ENCODE assay signal across 12 cellular contexts in the genomic region with DNA sequence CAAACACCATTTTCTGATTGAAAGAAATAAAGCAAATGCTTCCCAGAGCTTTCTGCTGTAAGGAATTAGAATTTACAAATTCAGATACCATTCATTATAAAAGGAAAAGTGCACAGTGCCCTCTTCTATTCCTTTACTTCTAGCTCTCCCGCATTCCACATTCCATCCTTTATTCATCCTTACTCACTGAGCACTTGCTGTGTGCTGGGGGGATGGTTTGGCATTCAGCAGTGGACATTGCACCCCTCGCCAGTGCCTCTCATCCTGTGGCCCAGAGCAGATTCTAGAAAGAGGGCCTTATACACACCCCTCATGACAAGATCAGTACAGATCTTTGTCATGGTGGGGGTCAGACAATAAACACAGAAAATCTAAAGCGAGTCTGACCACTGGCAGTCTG.
DNase-seq lines count a peak whose midpoint lies in the region; ATAC-seq and TF ChIP-seq lines count a peak whose summit lies in the region.
"Had no signal": no experiment of that assay in that cellular context is flagged by ENCODE, and none has a peak within 500 bp of the region (broad histone marks: within the 10 kb centered on the region; RNA-seq: fewer than 3 reads in every experiment).

No MANE protein-coding gene starts in this region.

- CTCF ChIA-PET in WTC11 (lab: Charles Lee) = interaction anchor here (1.0 to 1.7 kb wide), 3 partner anchors 10 to 42 kb away, joined by 4 to 7 read pairs (median 4); no protein-coding TSS in a partner anchor

- peak overlapping the region; percentile 70 for H3K4me2 ChIP-seq in KMS-11

- H3K27me3 Mint-ChIP-seq in neural crest cell (ENCODE audit: low read depth) = no peaks in the 10 kb centered on the region
- H3K27me3 Mint-ChIP-seq in WTC11 (ENCODE audit: low read depth) = no peaks in the 10 kb centered on the region

- no peak for ATAC-seq in WTC11
- ATAC-seq: left colon had no signal

- intact Hi-C loops in breast epithelium (cut with DNase I; ENCODE audit: low total_unique reads) (no loop called here), posterior cingulate gyrus (cut with DNase I) (no loop called here)

- peak overlapping the region; percentile 82; the same call in 1 of the 2 replicates for H3K9ac ChIP-seq in KMS-11

- H3K9me3 Mint-ChIP-seq in neural crest cell = no peaks in the 10 kb centered on the region
- H3K9me3 Mint-ChIP-seq in WTC11 = no peaks in the 10 kb centered on the region
- H3K9me3 Mint-ChIP-seq: endodermal cell had no signal

- H2AFZ ChIP-seq in ACC112 (ENCODE audit: low read length, unreplicated experiment) = no peak overlapping the region
- peak overlapping the region; percentile 48; the same call in 1 of the 2 replicates for H2AFZ ChIP-seq in KMS-11 (ENCODE audit: low read depth)

- peaks cover 6% of the 10 kb centered on the region for H3K79me2 ChIP-seq in ACC112 (ENCODE audit: control insufficient read depth, insufficient read depth, low read length, unreplicated experiment)
- no peaks in the 10 kb centered on the region for H3K79me2 ChIP-seq in KMS-11 (ENCODE audit: insufficient read depth, low read depth)

- H3K36me3 Mint-ChIP-seq in neural crest cell (ENCODE audit: low read depth) = no peaks in the 10 kb centered on the region
- no peaks in the 10 kb centered on the region for H3K36me3 Mint-ChIP-seq in WTC11

- H3K4me3 Mint-ChIP-seq in neural crest cell = no peak overlapping the region
- no peak overlapping the region for H3K4me3 Mint-ChIP-seq in WTC11
- H3K4me3 Mint-ChIP-seq: endodermal cell had no signal

- H3K4me3 ChIP-seq in ACC112 (ENCODE audit: low read depth, low read length) (no peak overlapping the region), KMS-11 (IDR thresholded peaks at IDR 0.05; ENCODE audit: insufficient read depth, low read depth, low read length) (no peak overlapping the region), breast epithelium (no peak overlapping the region)

- H3K36me3 ChIP-seq in ACC112 (ENCODE audit: insufficient read depth, low read length) (no peaks in the 10 kb centered on the region), KMS-11 (ENCODE audit: insufficient read depth) (no peaks in the 10 kb centered on the region), breast epithelium (no peaks in the 10 kb centered on the region)

- POLR2A ChIA-PET in WTC11 (lab: Charles Lee) = no interaction called here

- DNase-seq in breast epithelium (ENCODE audit: low spot score in 2 of 2) (no peak), neural crest cell (ENCODE audit: low read depth, low spot score) (no peak), WTC11 (ENCODE audit: low spot score) (no peak), SW 1271 (lab: John Stamatoyannopoulos, UW) (no peak), globus pallidus (ENCODE audit: low spot score) (no peak), posterior cingulate gyrus (no peak)
- DNase-seq: activated CD4-positive, CD25-positive, alpha-beta regulatory T cell treated with anti-CD3 and anti-CD28 coated beads, Interleukin-2, amount 50 U/mL, for 72 hours; endodermal cell; NCI-H2081 treated with DMSO at 0.1 percent for 48 hours had no signal

- no peaks in the 10 kb centered on the region for H3K9me3 ChIP-seq in breast epithelium

- no peaks in the 10 kb centered on the region for H3K27me3 ChIP-seq in ACC112 (ENCODE audit: insufficient read depth, low read length)
- no peaks in the 10 kb centered on the region for H3K27me3 ChIP-seq in KMS-11 (ENCODE audit: insufficient read depth, low read depth)
- no peaks in the 10 kb centered on the region for H3K27me3 ChIP-seq in breast epithelium

- H4K20me1 ChIP-seq in KMS-11 (ENCODE audit: insufficient read depth) = no peaks in the 10 kb centered on the region

- no peak for TF ChIP-seq POLR2A in breast epithelium (IDR thresholded peaks at IDR 0.05)

- H3K27ac Mint-ChIP-seq in neural crest cell (ENCODE audit: unreplicated experiment) (peak overlapping the region; percentile 19), WTC11 (no peak overlapping the region)
- H3K27ac Mint-ChIP-seq: endodermal cell had no signal

- TF ChIP-seq CTCF in KMS-11 (conservative IDR thresholded peaks at IDR 0.05; ENCODE audit: low read depth, low read length) (no peak), breast epithelium (IDR thresholded peaks at IDR 0.05) (no peak), neural crest cell (conservative IDR thresholded peaks at IDR 0.05) (no peak), WTC11 (IDR thresholded peaks at IDR 0.05) (no peak)

- peaks cover 42% of the 10 kb centered on the region for H3K4me1 Mint-ChIP-seq in neural crest cell
- H3K4me1 Mint-ChIP-seq in WTC11 = no peaks in the 10 kb centered on the region; the same call in 1 of the 2 replicates
- H3K4me1 Mint-ChIP-seq: endodermal cell had no signal

- H3K4me1 ChIP-seq in ACC112 (ENCODE audit: control insufficient read depth, insufficient read depth, low read length, unreplicated experiment) (peaks cover 53% of the 10 kb centered on the region), KMS-11 (ENCODE audit: low read depth, poor library complexity, severe bottlenecking) (peaks cover 78% of the 10 kb centered on the region), breast epithelium (no peaks in the 10 kb centered on the region)

- H3K27ac ChIP-seq in ACC112 (ENCODE audit: low read depth, low read length) (peak overlapping the region; percentile 78; the same call in 1 of the 2 replicates), KMS-11 (peak overlapping the region; percentile 97), breast epithelium (peak overlapping the region; percentile 21 to 72)

TF ChIP-seq in WTC11, 78 proteins besides CTCF, POLR2A, EP300 and RAD21 (continues in another document):
- TF ChIP-seq NFATC4 (CRISPR knock-in tag; IDR thresholded peaks at IDR 0.05) = no peak
- no peak for TF ChIP-seq ZNF317 (CRISPR knock-in tag; IDR thresholded peaks at IDR 0.05; ENCODE audit: borderline replicate concordance, low read depth)
- no peak for TF ChIP-seq IRF2 (CRISPR knock-in tag; IDR thresholded peaks at IDR 0.05; ENCODE audit: borderline replicate concordance, low read depth)
- no peak for TF ChIP-seq JAZF1 (CRISPR knock-in tag; IDR thresholded peaks at IDR 0.05)
- no peak for TF ChIP-seq ATF3 (CRISPR knock-in tag; conservative IDR thresholded peaks at IDR 0.05)
- TF ChIP-seq, protein P1, sequence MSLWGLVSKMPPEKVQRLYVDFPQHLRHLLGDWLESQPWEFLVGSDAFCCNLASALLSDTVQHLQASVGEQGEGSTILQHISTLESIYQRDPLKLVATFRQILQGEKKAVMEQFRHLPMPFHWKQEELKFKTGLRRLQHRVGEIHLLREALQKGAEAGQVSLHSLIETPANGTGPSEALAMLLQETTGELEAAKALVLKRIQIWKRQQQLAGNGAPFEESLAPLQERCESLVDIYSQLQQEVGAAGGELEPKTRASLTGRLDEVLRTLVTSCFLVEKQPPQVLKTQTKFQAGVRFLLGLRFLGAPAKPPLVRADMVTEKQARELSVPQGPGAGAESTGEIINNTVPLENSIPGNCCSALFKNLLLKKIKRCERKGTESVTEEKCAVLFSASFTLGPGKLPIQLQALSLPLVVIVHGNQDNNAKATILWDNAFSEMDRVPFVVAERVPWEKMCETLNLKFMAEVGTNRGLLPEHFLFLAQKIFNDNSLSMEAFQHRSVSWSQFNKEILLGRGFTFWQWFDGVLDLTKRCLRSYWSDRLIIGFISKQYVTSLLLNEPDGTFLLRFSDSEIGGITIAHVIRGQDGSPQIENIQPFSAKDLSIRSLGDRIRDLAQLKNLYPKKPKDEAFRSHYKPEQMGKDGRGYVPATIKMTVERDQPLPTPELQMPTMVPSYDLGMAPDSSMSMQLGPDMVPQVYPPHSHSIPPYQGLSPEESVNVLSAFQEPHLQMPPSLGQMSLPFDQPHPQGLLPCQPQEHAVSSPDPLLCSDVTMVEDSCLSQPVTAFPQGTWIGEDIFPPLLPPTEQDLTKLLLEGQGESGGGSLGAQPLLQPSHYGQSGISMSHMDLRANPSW (CRISPR knock-in tag; conservative IDR thresholded peaks at IDR 0.05; ENCODE audit: low read depth) = no peak
- no peak for TF ChIP-seq HMGA2 (CRISPR knock-in tag; IDR thresholded peaks at IDR 0.05)
- no peak for TF ChIP-seq E2F4 (CRISPR knock-in tag; IDR thresholded peaks at IDR 0.05; ENCODE audit: borderline replicate concordance, low read depth)
- TF ChIP-seq CBFB (CRISPR knock-in tag; IDR thresholded peaks at IDR 0.05; ENCODE audit: low read depth) = no peak

Comparison
In these comparisons a context has a peak if more than half of its experiments do, and no peak if none do; other contexts are left out.
1. H3K27ac ChIP-seq: peak in every context shown above with its lines; median percentile 97 in KMS-11; 78 in ACC112; 46 in breast epithelium.